Comparison of ENCODE assay signal across 8 cellular contexts in genomic region chr2:37558622-37559021, GRCh38.
DNase-seq lines count a peak whose midpoint lies in the region; ATAC-seq and TF ChIP-seq lines count a peak whose summit lies in the region.

No MANE protein-coding gene starts in this region.

- H3K4me3 ChIP-seq in right cardiac atrium (ENCODE audit: low read length) (no peak overlapping the region), thyroid gland (replicated peaks in 1 of 3) (no peak overlapping the region), uterus (no peak overlapping the region)

- ATAC-seq in GM18502 (IDR thresholded peaks at IDR 0.05; ENCODE audit: poor library complexity, unreplicated experiment) (peak; percentile 76), GM21528 (IDR thresholded peaks at IDR 0.05; ENCODE audit: low FRiP score, unreplicated experiment) (peak; percentile 69), HG03575 (IDR thresholded peaks at IDR 0.05; ENCODE audit: extremely low read depth, insufficient number of reproducible peaks, low FRiP score, unreplicated experiment) (peak; percentile 48), right cardiac atrium (peak; percentile 40 to 48)

- H3K9me3 ChIP-seq in right cardiac atrium (ENCODE audit: control insufficient read depth, low read length), result no peaks in the 10 kb centered on the region
- no peaks in the 10 kb centered on the region for H3K9me3 ChIP-seq in thyroid gland
- no peaks in the 10 kb centered on the region for H3K9me3 ChIP-seq in uterus

- no peak overlapping the region for H3K27ac ChIP-seq in right cardiac atrium (ENCODE audit: low read length)
- H3K27ac ChIP-seq in thyroid gland, result no peak overlapping the region
- H3K27ac ChIP-seq in uterus, result no peak overlapping the region

- no peak for TF ChIP-seq POLR2A in thyroid gland (IDR thresholded peaks at IDR 0.05)
- TF ChIP-seq POLR2A in uterus (IDR thresholded peaks at IDR 0.05), result no peak

- DNase-seq in right cardiac atrium (peak in 2 of 3 donors; percentile 18 to 56), thyroid gland (no peak), NCI-H2196 (lab: John Stamatoyannopoulos, UW; ENCODE audit: unreplicated experiment) (no peak), uterus (no peak)
- no peak for DNase-seq in stimulated activated CD4-positive, alpha-beta T cell treated with anti-CD3 and anti-CD28 coated beads, Interleukin-2, amount 100 ng/mL, for 48 hours

- intact Hi-C loops in right cardiac atrium (cut with DNase I), result loop anchor here in 1 of 4 donors (10.0 kb wide), 1 partner anchor 316 kb away; no protein-coding TSS in a partner anchor
- intact Hi-C loops in thyroid gland (cut with DNase I), result no loop called here
- intact Hi-C loops in uterus (cut with DNase I; ENCODE audit: low total_unique reads), result no loop called here

- H3K36me3 ChIP-seq in thyroid gland (no peaks in the 10 kb centered on the region), uterus (no peaks in the 10 kb centered on the region)

- H3K27me3 ChIP-seq in right cardiac atrium (ENCODE audit: control insufficient read depth, insufficient read depth) (no peaks in the 10 kb centered on the region), thyroid gland (no peaks in the 10 kb centered on the region), uterus (no peaks in the 10 kb centered on the region)

- WGBS in right cardiac atrium, result 92% methylated on average over 1 of the region's 1 CpG
- WGBS in thyroid gland, 2 donors, result 90 to 93% methylated on average over 1 of the region's 1 CpG

- TF ChIP-seq CTCF in thyroid gland (IDR thresholded peaks at IDR 0.05), result no peak
- no peak for TF ChIP-seq CTCF in uterus (IDR thresholded peaks at IDR 0.05)

- H3K4me1 ChIP-seq in right cardiac atrium (ENCODE audit: control insufficient read depth, insufficient read depth, low read length) (no peaks in the 10 kb centered on the region), thyroid gland (no peaks in the 10 kb centered on the region), uterus (no peaks in the 10 kb centered on the region)

Comparison
In these comparisons a context has a peak if more than half of its experiments do, and no peak if none do; other contexts are left out.
1. DNase-seq: peak in right cardiac atrium (2 of 3); none in thyroid gland (0 of 2), NCI-H2196 (single experiment), stimulated activated CD4-positive, alpha-beta T cell treated with anti-CD3 and anti-CD28 coated beads, Interleukin-2, amount 100 ng/mL, for 48 hours (0 of 2) and uterus (0 of 2).
2. Peak in every context shown above with its lines, with median percentiles within 50 percentile points of each other: ATAC-seq.